ENCODE assay signal across 1 cellular context in genomic region chr19:44807652-44808462, GRCh38.
TF ChIP-seq lines count a peak whose summit lies in the region.

No MANE protein-coding gene starts in this region.

TF ChIP-seq in HepG2, 621 proteins besides CTCF, POLR2A, EP300 and RAD21 (continued from another document and continues in another):
- TF ChIP-seq TRIM24 (CRISPR knock-in tag; IDR thresholded peaks at IDR 0.05) (no peak), THYN1 (CRISPR knock-in tag; IDR thresholded peaks at IDR 0.05; ENCODE audit: borderline replicate concordance, low read depth) (no peak), MBNL3 (CRISPR knock-in tag; conservative IDR thresholded peaks at IDR 0.05) (no peak), ZFP62 (CRISPR knock-in tag; IDR thresholded peaks at IDR 0.05) (no peak), PHF21A (CRISPR knock-in tag; IDR thresholded peaks at IDR 0.05) (peak; percentile 67), ZNF550 (CRISPR knock-in tag; IDR thresholded peaks at IDR 0.05; ENCODE audit: borderline replicate concordance) (no peak), NKX3-1 (CRISPR knock-in tag; IDR thresholded peaks at IDR 0.05) (no peak), PAF1 (CRISPR knock-in tag; IDR thresholded peaks at IDR 0.05) (no peak), CENPT (CRISPR knock-in tag; IDR thresholded peaks at IDR 0.05; ENCODE audit: low read depth) (no peak), ZNF777 (CRISPR knock-in tag; IDR thresholded peaks at IDR 0.05) (no peak), ZNF784 (CRISPR knock-in tag; IDR thresholded peaks at IDR 0.05; ENCODE audit: borderline replicate concordance) (no peak), ZNF720 (CRISPR knock-in tag; IDR thresholded peaks at IDR 0.05) (no peak), ZNF251 (CRISPR knock-in tag; IDR thresholded peaks at IDR 0.05) (no peak), MIER3 (CRISPR knock-in tag; IDR thresholded peaks at IDR 0.05; ENCODE audit: borderline replicate concordance) (no peak), ZNF841 (CRISPR knock-in tag; IDR thresholded peaks at IDR 0.05; ENCODE audit: borderline replicate concordance) (no peak), MXD1 (CRISPR knock-in tag; IDR thresholded peaks at IDR 0.05) (no peak), SATB2 (CRISPR knock-in tag; IDR thresholded peaks at IDR 0.05) (no peak), CAMTA2 (CRISPR knock-in tag; IDR thresholded peaks at IDR 0.05; ENCODE audit: borderline replicate concordance) (no peak), ELF4 (CRISPR knock-in tag; IDR thresholded peaks at IDR 0.05; ENCODE audit: borderline replicate concordance) (no peak), NCOA5 (CRISPR knock-in tag; IDR thresholded peaks at IDR 0.05) (no peak), RARA (CRISPR knock-in tag; IDR thresholded peaks at IDR 0.05) (peak; percentile 56), ZFP1 (CRISPR knock-in tag; IDR thresholded peaks at IDR 0.05) (no peak), HCFC1 (IDR thresholded peaks at IDR 0.05; ENCODE audit: low read depth, low read length) (no peak), ZSCAN22 (CRISPR knock-in tag; IDR thresholded peaks at IDR 0.05) (peak; percentile 94), CHD4 (IDR thresholded peaks at IDR 0.05; ENCODE audit: borderline replicate concordance, low read length) (no peak), ZNF703 (CRISPR knock-in tag; IDR thresholded peaks at IDR 0.05; ENCODE audit: borderline replicate concordance) (no peak), HNF4G (IDR thresholded peaks at IDR 0.05; ENCODE audit: borderline replicate concordance, low read depth, low read length) (no peak), HNF4G (CRISPR knock-in tag; IDR thresholded peaks at IDR 0.05; ENCODE audit: borderline replicate concordance, low read depth) (peak; percentile 46; the same call in 1 of the 2 replicates), ZNF441 (CRISPR knock-in tag; IDR thresholded peaks at IDR 0.05; ENCODE audit: borderline replicate concordance) (no peak), ZNF672 (CRISPR knock-in tag; IDR thresholded peaks at IDR 0.05) (no peak), ZNF496 (CRISPR knock-in tag; IDR thresholded peaks at IDR 0.05; ENCODE audit: insufficient replicate concordance) (no peak), ZNF687 (CRISPR knock-in tag; IDR thresholded peaks at IDR 0.05) (peak; percentile 65), ZNF567 (CRISPR knock-in tag; IDR thresholded peaks at IDR 0.05; ENCODE audit: borderline replicate concordance) (no peak), NRL (CRISPR knock-in tag; IDR thresholded peaks at IDR 0.05; ENCODE audit: borderline replicate concordance) (no peak), KDM5B (CRISPR knock-in tag; IDR thresholded peaks at IDR 0.05; ENCODE audit: borderline replicate concordance) (no peak), ZNF709 (CRISPR knock-in tag; IDR thresholded peaks at IDR 0.05) (no peak), RBM39 (IDR thresholded peaks at IDR 0.05; ENCODE audit: low read depth, low read length, poor library complexity, severe bottlenecking) (no peak), ZNF782 (CRISPR knock-in tag; IDR thresholded peaks at IDR 0.05; ENCODE audit: borderline replicate concordance) (no peak), ZSCAN12 (CRISPR knock-in tag; IDR thresholded peaks at IDR 0.05) (no peak), FOXA3 (CRISPR knock-in tag; IDR thresholded peaks at IDR 0.05) (peak; percentile 26; the same call in 1 of the 2 replicates), CHCHD3 (CRISPR knock-in tag; IDR thresholded peaks at IDR 0.05) (no peak), MAZ (IDR thresholded peaks at IDR 0.05; ENCODE audit: borderline replicate concordance, low read depth, low read length) (peak; percentile 73; the same call in 1 of the 2 replicates), MAZ (CRISPR knock-in tag; IDR thresholded peaks at IDR 0.05; ENCODE audit: low read depth) (peak; percentile 37; the same call in 1 of the 2 replicates)
- TF ChIP-seq, protein P1, sequence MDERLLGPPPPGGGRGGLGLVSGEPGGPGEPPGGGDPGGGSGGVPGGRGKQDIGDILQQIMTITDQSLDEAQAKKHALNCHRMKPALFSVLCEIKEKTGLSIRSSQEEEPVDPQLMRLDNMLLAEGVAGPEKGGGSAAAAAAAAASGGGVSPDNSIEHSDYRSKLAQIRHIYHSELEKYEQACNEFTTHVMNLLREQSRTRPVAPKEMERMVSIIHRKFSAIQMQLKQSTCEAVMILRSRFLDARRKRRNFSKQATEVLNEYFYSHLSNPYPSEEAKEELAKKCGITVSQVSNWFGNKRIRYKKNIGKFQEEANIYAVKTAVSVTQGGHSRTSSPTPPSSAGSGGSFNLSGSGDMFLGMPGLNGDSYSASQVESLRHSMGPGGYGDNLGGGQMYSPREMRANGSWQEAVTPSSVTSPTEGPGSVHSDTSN (CRISPR knock-in tag; IDR thresholded peaks at IDR 0.05): no peak
- TF ChIP-seq, protein P2, sequence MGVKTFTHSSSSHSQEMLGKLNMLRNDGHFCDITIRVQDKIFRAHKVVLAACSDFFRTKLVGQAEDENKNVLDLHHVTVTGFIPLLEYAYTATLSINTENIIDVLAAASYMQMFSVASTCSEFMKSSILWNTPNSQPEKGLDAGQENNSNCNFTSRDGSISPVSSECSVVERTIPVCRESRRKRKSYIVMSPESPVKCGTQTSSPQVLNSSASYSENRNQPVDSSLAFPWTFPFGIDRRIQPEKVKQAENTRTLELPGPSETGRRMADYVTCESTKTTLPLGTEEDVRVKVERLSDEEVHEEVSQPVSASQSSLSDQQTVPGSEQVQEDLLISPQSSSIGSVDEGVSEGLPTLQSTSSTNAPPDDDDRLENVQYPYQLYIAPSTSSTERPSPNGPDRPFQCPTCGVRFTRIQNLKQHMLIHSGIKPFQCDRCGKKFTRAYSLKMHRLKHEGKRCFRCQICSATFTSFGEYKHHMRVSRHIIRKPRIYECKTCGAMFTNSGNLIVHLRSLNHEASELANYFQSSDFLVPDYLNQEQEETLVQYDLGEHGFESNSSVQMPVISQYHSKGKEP (CRISPR knock-in tag; IDR thresholded peaks at IDR 0.05): no peak
- TF ChIP-seq, protein P3, sequence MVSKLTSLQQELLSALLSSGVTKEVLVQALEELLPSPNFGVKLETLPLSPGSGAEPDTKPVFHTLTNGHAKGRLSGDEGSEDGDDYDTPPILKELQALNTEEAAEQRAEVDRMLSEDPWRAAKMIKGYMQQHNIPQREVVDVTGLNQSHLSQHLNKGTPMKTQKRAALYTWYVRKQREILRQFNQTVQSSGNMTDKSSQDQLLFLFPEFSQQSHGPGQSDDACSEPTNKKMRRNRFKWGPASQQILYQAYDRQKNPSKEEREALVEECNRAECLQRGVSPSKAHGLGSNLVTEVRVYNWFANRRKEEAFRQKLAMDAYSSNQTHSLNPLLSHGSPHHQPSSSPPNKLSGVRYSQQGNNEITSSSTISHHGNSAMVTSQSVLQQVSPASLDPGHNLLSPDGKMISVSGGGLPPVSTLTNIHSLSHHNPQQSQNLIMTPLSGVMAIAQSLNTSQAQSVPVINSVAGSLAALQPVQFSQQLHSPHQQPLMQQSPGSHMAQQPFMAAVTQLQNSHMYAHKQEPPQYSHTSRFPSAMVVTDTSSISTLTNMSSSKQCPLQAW (CRISPR knock-in tag; IDR thresholded peaks at IDR 0.05): 0 out of 2 replicates have a peak, but pooled peaks have one; percentile 25
- TF ChIP-seq, protein P4, sequence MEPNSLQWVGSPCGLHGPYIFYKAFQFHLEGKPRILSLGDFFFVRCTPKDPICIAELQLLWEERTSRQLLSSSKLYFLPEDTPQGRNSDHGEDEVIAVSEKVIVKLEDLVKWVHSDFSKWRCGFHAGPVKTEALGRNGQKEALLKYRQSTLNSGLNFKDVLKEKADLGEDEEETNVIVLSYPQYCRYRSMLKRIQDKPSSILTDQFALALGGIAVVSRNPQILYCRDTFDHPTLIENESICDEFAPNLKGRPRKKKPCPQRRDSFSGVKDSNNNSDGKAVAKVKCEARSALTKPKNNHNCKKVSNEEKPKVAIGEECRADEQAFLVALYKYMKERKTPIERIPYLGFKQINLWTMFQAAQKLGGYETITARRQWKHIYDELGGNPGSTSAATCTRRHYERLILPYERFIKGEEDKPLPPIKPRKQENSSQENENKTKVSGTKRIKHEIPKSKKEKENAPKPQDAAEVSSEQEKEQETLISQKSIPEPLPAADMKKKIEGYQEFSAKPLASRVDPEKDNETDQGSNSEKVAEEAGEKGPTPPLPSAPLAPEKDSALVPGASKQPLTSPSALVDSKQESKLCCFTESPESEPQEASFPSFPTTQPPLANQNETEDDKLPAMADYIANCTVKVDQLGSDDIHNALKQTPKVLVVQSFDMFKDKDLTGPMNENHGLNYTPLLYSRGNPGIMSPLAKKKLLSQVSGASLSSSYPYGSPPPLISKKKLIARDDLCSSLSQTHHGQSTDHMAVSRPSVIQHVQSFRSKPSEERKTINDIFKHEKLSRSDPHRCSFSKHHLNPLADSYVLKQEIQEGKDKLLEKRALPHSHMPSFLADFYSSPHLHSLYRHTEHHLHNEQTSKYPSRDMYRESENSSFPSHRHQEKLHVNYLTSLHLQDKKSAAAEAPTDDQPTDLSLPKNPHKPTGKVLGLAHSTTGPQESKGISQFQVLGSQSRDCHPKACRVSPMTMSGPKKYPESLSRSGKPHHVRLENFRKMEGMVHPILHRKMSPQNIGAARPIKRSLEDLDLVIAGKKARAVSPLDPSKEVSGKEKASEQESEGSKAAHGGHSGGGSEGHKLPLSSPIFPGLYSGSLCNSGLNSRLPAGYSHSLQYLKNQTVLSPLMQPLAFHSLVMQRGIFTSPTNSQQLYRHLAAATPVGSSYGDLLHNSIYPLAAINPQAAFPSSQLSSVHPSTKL (CRISPR knock-in tag; IDR thresholded peaks at IDR 0.05): peak; percentile 35; the same call in 1 of the 2 replicates
- TF ChIP-seq, protein P5, sequence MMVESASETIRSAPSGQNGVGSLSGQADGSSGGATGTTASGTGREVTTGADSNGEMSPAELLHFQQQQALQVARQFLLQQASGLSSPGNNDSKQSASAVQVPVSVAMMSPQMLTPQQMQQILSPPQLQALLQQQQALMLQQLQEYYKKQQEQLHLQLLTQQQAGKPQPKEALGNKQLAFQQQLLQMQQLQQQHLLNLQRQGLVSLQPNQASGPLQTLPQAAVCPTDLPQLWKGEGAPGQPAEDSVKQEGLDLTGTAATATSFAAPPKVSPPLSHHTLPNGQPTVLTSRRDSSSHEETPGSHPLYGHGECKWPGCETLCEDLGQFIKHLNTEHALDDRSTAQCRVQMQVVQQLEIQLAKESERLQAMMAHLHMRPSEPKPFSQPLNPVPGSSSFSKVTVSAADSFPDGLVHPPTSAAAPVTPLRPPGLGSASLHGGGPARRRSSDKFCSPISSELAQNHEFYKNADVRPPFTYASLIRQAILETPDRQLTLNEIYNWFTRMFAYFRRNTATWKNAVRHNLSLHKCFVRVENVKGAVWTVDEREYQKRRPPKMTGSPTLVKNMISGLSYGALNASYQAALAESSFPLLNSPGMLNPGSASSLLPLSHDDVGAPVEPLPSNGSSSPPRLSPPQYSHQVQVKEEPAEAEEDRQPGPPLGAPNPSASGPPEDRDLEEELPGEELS (CRISPR knock-in tag; IDR thresholded peaks at IDR 0.05): no peak; the same call in 1 of the 2 replicates
- TF ChIP-seq, protein P6, sequence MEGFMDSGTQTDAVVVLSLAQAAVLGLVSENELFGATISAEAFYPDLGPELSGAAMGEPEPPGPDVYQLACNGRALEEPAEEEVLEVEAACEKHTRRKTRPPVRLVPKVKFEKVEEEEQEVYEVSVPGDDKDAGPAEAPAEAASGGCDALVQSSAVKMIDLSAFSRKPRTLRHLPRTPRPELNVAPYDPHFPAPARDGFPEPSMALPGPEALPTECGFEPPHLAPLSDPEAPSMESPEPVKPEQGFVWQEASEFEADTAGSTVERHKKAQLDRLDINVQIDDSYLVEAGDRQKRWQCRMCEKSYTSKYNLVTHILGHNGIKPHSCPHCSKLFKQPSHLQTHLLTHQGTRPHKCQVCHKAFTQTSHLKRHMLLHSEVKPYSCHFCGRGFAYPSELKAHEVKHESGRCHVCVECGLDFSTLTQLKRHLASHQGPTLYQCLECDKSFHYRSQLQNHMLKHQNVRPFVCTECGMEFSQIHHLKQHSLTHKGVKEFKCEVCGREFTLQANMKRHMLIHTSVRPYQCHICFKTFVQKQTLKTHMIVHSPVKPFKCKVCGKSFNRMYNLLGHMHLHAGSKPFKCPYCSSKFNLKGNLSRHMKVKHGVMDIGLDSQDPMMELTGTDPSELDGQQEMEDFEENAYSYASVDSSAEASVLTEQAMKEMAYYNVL (CRISPR knock-in tag; IDR thresholded peaks at IDR 0.05; ENCODE audit: borderline replicate concordance): 0 out of 2 replicates have a peak, but pooled peaks have one; percentile 52
- TF ChIP-seq, protein P7, sequence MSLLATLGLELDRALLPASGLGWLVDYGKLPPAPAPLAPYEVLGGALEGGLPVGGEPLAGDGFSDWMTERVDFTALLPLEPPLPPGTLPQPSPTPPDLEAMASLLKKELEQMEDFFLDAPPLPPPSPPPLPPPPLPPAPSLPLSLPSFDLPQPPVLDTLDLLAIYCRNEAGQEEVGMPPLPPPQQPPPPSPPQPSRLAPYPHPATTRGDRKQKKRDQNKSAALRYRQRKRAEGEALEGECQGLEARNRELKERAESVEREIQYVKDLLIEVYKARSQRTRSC (CRISPR knock-in tag; IDR thresholded peaks at IDR 0.05; ENCODE audit: low read depth): no peak
